In genomic region chr2:200405599-200406298, GRCh38 we compare ENCODE assay signal across 9 cellular contexts.
DNase-seq lines count a peak whose midpoint lies in the region; ATAC-seq, FAIRE-seq and TF ChIP-seq lines count a peak whose summit lies in the region.
"Had no signal": no experiment of that assay in that cellular context is flagged by ENCODE, and none has a peak within 500 bp of the region (broad histone marks: within the 10 kb centered on the region; RNA-seq: fewer than 3 reads in every experiment).

No MANE protein-coding gene starts in this region.

- intact Hi-C loops in mucosa of descending colon (cut with DNase I, micrococcal nuclease), result no loop called here

- H3K27ac Mint-ChIP-seq in immature natural killer cell, result peak overlapping the region in 1 of 6 donors; percentile 1
- H3K27ac Mint-ChIP-seq: naive B cell had no signal

- peaks cover 8 to 11% of the 10 kb centered on the region in 2 donors for H3K4me1 Mint-ChIP-seq in immature natural killer cell

- H3K36me3 ChIP-seq in mucosa of descending colon (ENCODE audit: low read depth), result no peaks in the 10 kb centered on the region

- no peak overlapping the region for H3K4me3 ChIP-seq in mucosa of descending colon

- peak; percentile 49 for DNase-seq in DMS153 treated with DMSO at 0.1 percent for 48 hours (lab: John Stamatoyannopoulos, UW; ENCODE audit: unreplicated experiment)
- peak; percentile 78 for DNase-seq in OCI-M1 (lab: John Stamatoyannopoulos, UW)
- peak in 1 of 3 donors; percentile 53 for DNase-seq in mucosa of descending colon
- no peak for DNase-seq in iPS-NIHi11 (ENCODE audit: low spot score)
- no peak for DNase-seq in immature natural killer cell
- DNase-seq in activated CD8-positive, alpha-beta memory T cell treated with anti-CD3 and anti-CD28 coated beads, Interleukin-2, amount 50 U/mL, for 4 hours, result no peak
- DNase-seq: naive B cell had no signal

- H3K9me3 Mint-ChIP-seq in immature natural killer cell, result no peaks in the 10 kb centered on the region
- H3K9me3 Mint-ChIP-seq: naive B cell had no signal

- H3K4me3 Mint-ChIP-seq in immature natural killer cell, result no peak overlapping the region
- H3K4me3 Mint-ChIP-seq: naive B cell had no signal

- H3K4me1 ChIP-seq in mucosa of descending colon (ENCODE audit: low read depth), result peaks cover 47% of the 10 kb centered on the region

- FAIRE-seq in colon (lab: Jason Lieb, UNC), result peak; percentile 70

- TF ChIP-seq CTCF in mucosa of descending colon (IDR thresholded peaks at IDR 0.05), result no peak

- H3K27me3 Mint-ChIP-seq in immature natural killer cell (ENCODE audit: low read depth in 3 of 3), result no peaks in the 10 kb centered on the region

- no peaks in the 10 kb centered on the region for H3K36me3 Mint-ChIP-seq in immature natural killer cell
- H3K36me3 Mint-ChIP-seq: naive B cell had no signal

- ATAC-seq in HG02759 (IDR thresholded peaks at IDR 0.05; ENCODE audit: unreplicated experiment), result peak; percentile 60
- peak; percentile 87 for ATAC-seq in mucosa of descending colon

- no peaks in the 10 kb centered on the region for H3K9me3 ChIP-seq in mucosa of descending colon

Comparison
In these comparisons a context has a peak if more than half of its experiments do, and no peak if none do; other contexts are left out.
1. DNase-seq: peak in DMS153 treated with DMSO at 0.1 percent for 48 hours (single experiment) and OCI-M1 (single experiment); none in iPS-NIHi11 (single experiment), immature natural killer cell (0 of 3) and activated CD8-positive, alpha-beta memory T cell treated with anti-CD3 and anti-CD28 coated beads, Interleukin-2, amount 50 U/mL, for 4 hours (single experiment).